Comparison of ENCODE assay signal across 1 cellular context in the genomic region with DNA sequence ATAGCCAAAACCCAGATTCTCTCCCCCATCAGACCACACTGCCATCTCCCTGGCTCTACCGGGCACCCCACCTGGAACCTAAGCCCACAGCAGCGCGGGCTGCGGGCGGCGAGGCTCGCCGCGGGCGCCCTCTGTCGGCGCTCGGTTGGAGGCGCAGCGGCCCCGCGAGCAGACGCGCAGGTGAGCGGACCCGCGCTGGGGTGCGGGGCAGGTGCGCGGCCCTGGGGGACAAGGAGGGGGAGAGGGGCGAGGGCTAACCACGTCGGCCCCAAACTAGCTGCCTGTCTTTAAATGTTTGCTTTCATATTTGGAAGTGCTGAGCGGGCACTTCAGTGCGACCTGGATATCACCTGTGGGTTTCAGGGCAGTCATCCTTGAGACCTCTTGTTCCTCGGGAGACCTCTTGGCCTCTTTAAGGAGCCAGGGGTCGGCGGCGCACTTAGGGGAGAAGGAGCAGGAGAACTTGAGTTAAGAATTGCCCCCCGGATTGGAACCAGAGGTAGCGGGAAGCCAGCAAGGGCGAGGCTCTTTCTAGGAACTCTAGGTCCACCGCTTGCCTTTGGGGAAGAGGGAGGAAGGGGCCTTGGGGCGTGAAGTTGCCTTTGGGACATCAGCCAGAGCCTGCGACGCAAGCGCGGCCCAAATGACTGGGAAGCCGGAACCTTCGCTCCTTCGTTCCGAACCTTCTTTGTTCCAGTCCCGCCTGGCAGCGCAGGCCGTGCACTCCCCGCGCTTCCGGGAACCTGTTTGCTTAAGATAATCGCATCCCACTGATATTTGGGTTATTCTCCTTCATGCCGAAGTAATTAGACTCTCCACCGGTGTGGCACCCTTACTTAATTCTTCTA.
TF ChIP-seq lines count a peak whose summit lies in the region.

No MANE protein-coding gene starts in this region.

TF ChIP-seq in SK-N-SH, 30 proteins besides CTCF, POLR2A, EP300 and RAD21 (continued from another document):
- no peak for TF ChIP-seq RXRA (IDR thresholded peaks at IDR 0.05; ENCODE audit: borderline replicate concordance, low read depth)
- TF ChIP-seq NFIC (IDR thresholded peaks at IDR 0.05; ENCODE audit: borderline replicate concordance) = no peak
- no peak for TF ChIP-seq ELF1 (IDR thresholded peaks at IDR 0.05)
- TF ChIP-seq, protein P1, sequence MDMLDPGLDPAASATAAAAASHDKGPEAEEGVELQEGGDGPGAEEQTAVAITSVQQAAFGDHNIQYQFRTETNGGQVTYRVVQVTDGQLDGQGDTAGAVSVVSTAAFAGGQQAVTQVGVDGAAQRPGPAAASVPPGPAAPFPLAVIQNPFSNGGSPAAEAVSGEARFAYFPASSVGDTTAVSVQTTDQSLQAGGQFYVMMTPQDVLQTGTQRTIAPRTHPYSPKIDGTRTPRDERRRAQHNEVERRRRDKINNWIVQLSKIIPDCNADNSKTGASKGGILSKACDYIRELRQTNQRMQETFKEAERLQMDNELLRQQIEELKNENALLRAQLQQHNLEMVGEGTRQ (IDR thresholded peaks at IDR 0.05; ENCODE audit: borderline replicate concordance, low read depth, low read length) = no peak
- no peak for TF ChIP-seq TEAD4 (IDR thresholded peaks at IDR 0.05; ENCODE audit: borderline replicate concordance, insufficient read depth)
- TF ChIP-seq, protein P2, sequence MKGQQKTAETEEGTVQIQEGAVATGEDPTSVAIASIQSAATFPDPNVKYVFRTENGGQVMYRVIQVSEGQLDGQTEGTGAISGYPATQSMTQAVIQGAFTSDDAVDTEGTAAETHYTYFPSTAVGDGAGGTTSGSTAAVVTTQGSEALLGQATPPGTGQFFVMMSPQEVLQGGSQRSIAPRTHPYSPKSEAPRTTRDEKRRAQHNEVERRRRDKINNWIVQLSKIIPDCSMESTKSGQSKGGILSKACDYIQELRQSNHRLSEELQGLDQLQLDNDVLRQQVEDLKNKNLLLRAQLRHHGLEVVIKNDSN (IDR thresholded peaks at IDR 0.05; ENCODE audit: borderline replicate concordance, low read depth) = no peak
- no peak for TF ChIP-seq YY1 (IDR thresholded peaks at IDR 0.05; ENCODE audit: low read depth)
- TF ChIP-seq, protein P3, sequence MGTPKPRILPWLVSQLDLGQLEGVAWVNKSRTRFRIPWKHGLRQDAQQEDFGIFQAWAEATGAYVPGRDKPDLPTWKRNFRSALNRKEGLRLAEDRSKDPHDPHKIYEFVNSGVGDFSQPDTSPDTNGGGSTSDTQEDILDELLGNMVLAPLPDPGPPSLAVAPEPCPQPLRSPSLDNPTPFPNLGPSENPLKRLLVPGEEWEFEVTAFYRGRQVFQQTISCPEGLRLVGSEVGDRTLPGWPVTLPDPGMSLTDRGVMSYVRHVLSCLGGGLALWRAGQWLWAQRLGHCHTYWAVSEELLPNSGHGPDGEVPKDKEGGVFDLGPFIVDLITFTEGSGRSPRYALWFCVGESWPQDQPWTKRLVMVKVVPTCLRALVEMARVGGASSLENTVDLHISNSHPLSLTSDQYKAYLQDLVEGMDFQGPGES (IDR thresholded peaks at IDR 0.05; ENCODE audit: low read depth, low read length) = no peak
- no peak for TF ChIP-seq FOSL2 (IDR thresholded peaks at IDR 0.05; ENCODE audit: borderline replicate concordance, low read depth)
TF ChIP-seq in SK-N-SH: peak in this region for 0.
